Comparison of ENCODE assay signal across 2 cellular contexts in genomic region chr7:97819161-97819560, GRCh38.
TF ChIP-seq lines count a peak whose summit lies in the region.

No MANE protein-coding gene starts in this region.

TF ChIP-seq in A549, 52 proteins besides CTCF, POLR2A, EP300 and RAD21:
- TF ChIP-seq FOSL2 (IDR thresholded peaks at IDR 0.05), result no peak
- TF ChIP-seq FOSL2 (CRISPR knock-in tag; IDR thresholded peaks at IDR 0.05), result no peak
- no peak for TF ChIP-seq ZC3H11A (IDR thresholded peaks at IDR 0.05)
- TF ChIP-seq PHF8 (IDR thresholded peaks at IDR 0.05; ENCODE audit: borderline replicate concordance, low read depth), result no peak
- TF ChIP-seq NFE2L2 (conservative IDR thresholded peaks at IDR 0.05; ENCODE audit: low read length), result no peak
- TF ChIP-seq NPAS2 (CRISPR knock-in tag; IDR thresholded peaks at IDR 0.05; ENCODE audit: borderline replicate concordance), result no peak
- TF ChIP-seq HOXA7 (CRISPR knock-in tag; IDR thresholded peaks at IDR 0.05), result no peak
- TF ChIP-seq JUN (IDR thresholded peaks at IDR 0.05), result no peak
- TF ChIP-seq, protein P1, sequence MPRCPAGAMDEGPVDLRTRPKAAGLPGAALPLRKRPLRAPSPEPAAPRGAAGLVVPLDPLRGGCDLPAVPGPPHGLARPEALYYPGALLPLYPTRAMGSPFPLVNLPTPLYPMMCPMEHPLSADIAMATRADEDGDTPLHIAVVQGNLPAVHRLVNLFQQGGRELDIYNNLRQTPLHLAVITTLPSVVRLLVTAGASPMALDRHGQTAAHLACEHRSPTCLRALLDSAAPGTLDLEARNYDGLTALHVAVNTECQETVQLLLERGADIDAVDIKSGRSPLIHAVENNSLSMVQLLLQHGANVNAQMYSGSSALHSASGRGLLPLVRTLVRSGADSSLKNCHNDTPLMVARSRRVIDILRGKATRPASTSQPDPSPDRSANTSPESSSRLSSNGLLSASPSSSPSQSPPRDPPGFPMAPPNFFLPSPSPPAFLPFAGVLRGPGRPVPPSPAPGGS (IDR thresholded peaks at IDR 0.05), result no peak
- TF ChIP-seq EHF (CRISPR knock-in tag; IDR thresholded peaks at IDR 0.05), result no peak
- no peak for TF ChIP-seq GATA3 (IDR thresholded peaks at IDR 0.05; ENCODE audit: borderline replicate concordance)
- no peak for TF ChIP-seq HDAC2 (IDR thresholded peaks at IDR 0.05)
- no peak for TF ChIP-seq SREBF2 (IDR thresholded peaks at IDR 0.05)
- no peak for TF ChIP-seq HEYL (CRISPR knock-in tag; IDR thresholded peaks at IDR 0.05)
- no peak for TF ChIP-seq RCOR1 (IDR thresholded peaks at IDR 0.05; ENCODE audit: low read depth, low read length)
- no peak for TF ChIP-seq FOXS1 (CRISPR knock-in tag; IDR thresholded peaks at IDR 0.05)
- TF ChIP-seq, protein P2, sequence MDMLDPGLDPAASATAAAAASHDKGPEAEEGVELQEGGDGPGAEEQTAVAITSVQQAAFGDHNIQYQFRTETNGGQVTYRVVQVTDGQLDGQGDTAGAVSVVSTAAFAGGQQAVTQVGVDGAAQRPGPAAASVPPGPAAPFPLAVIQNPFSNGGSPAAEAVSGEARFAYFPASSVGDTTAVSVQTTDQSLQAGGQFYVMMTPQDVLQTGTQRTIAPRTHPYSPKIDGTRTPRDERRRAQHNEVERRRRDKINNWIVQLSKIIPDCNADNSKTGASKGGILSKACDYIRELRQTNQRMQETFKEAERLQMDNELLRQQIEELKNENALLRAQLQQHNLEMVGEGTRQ (IDR thresholded peaks at IDR 0.05), result no peak
- TF ChIP-seq HOXB5 (CRISPR knock-in tag; IDR thresholded peaks at IDR 0.05), result no peak

TF ChIP-seq in GM12878, 131 proteins besides CTCF, POLR2A, EP300 and RAD21:
- TF ChIP-seq, protein P3, sequence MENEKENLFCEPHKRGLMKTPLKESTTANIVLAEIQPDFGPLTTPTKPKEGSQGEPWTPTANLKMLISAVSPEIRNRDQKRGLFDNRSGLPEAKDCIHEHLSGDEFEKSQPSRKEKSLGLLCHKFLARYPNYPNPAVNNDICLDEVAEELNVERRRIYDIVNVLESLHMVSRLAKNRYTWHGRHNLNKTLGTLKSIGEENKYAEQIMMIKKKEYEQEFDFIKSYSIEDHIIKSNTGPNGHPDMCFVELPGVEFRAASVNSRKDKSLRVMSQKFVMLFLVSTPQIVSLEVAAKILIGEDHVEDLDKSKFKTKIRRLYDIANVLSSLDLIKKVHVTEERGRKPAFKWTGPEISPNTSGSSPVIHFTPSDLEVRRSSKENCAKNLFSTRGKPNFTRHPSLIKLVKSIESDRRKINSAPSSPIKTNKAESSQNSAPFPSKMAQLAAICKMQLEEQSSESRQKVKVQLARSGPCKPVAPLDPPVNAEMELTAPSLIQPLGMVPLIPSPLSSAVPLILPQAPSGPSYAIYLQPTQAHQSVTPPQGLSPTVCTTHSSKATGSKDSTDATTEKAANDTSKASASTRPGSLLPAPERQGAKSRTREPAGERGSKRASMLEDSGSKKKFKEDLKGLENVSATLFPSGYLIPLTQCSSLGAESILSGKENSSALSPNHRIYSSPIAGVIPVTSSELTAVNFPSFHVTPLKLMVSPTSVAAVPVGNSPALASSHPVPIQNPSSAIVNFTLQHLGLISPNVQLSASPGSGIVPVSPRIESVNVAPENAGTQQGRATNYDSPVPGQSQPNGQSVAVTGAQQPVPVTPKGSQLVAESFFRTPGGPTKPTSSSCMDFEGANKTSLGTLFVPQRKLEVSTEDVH (IDR thresholded peaks at IDR 0.05; ENCODE audit: low read depth, partially characterized antibody), result no peak
- TF ChIP-seq, protein P4, sequence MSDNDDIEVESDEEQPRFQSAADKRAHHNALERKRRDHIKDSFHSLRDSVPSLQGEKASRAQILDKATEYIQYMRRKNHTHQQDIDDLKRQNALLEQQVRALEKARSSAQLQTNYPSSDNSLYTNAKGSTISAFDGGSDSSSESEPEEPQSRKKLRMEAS (IDR thresholded peaks at IDR 0.05; ENCODE audit: low read depth, low read length), result no peak
- TF ChIP-seq MXI1 (IDR thresholded peaks at IDR 0.05; ENCODE audit: low read depth, low read length), result no peak
- no peak for TF ChIP-seq HDGF (IDR thresholded peaks at IDR 0.05)
- TF ChIP-seq, protein P5, sequence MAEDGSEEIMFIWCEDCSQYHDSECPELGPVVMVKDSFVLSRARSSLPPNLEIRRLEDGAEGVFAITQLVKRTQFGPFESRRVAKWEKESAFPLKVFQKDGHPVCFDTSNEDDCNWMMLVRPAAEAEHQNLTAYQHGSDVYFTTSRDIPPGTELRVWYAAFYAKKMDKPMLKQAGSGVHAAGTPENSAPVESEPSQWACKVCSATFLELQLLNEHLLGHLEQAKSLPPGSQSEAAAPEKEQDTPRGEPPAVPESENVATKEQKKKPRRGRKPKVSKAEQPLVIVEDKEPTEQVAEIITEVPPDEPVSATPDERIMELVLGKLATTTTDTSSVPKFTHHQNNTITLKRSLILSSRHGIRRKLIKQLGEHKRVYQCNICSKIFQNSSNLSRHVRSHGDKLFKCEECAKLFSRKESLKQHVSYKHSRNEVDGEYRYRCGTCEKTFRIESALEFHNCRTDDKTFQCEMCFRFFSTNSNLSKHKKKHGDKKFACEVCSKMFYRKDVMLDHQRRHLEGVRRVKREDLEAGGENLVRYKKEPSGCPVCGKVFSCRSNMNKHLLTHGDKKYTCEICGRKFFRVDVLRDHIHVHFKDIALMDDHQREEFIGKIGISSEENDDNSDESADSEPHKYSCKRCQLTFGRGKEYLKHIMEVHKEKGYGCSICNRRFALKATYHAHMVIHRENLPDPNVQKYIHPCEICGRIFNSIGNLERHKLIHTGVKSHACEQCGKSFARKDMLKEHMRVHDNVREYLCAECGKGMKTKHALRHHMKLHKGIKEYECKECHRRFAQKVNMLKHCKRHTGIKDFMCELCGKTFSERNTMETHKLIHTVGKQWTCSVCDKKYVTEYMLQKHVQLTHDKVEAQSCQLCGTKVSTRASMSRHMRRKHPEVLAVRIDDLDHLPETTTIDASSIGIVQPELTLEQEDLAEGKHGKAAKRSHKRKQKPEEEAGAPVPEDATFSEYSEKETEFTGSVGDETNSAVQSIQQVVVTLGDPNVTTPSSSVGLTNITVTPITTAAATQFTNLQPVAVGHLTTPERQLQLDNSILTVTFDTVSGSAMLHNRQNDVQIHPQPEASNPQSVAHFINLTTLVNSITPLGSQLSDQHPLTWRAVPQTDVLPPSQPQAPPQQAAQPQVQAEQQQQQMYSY (CRISPR knock-in tag; IDR thresholded peaks at IDR 0.05), result no peak
- no peak for TF ChIP-seq TAF1 (IDR thresholded peaks at IDR 0.05; ENCODE audit: borderline replicate concordance, low read depth, low read length)
- no peak for TF ChIP-seq ZBED1 (IDR thresholded peaks at IDR 0.05; ENCODE audit: borderline replicate concordance)
- TF ChIP-seq MTA2 (IDR thresholded peaks at IDR 0.05; ENCODE audit: low read depth), result no peak
- no peak for TF ChIP-seq FOS (IDR thresholded peaks at IDR 0.05; ENCODE audit: borderline replicate concordance, extremely low read depth, insufficient read length)
- no peak for TF ChIP-seq ELK1 (IDR thresholded peaks at IDR 0.05; ENCODE audit: low read depth, low read length)
